ENCODE assay signal across 8 cellular contexts in genomic region chr6:138107078-138107751, GRCh38. TPM values are rescaled to one million over a fixed set of nuclear protein-coding genes. Genes with fewer than 3 reads are reported as not detected.
A peak's percentile ranks its signal among the peaks of the same experiment; 100 is the strongest.
DNase-seq lines count a peak whose midpoint lies in the region; ATAC-seq and TF ChIP-seq lines count a peak whose summit lies in the region.

Gene PERP (minus strand): TSS chr6:138107419. CDS start chr6:138107340, 79 bp downstream.

- TF ChIP-seq EP300 in upper lobe of left lung (IDR thresholded peaks at IDR 0.05), result no peak

- no peaks in the 10 kb centered on the region for H3K9me3 ChIP-seq in heart left ventricle
- no peaks in the 10 kb centered on the region for H3K9me3 ChIP-seq in upper lobe of left lung

- WGBS in heart left ventricle, 4 donors, result 0 to 1% (median 1%) methylated on average over 9 to 83 of the region's 83 CpGs
- 0 to 4% methylated on average over 4 to 17 of the region's 83 CpGs for WGBS in upper lobe of left lung, 2 donors

- TF ChIP-seq CTCF in heart left ventricle (IDR thresholded peaks at IDR 0.05), result peak in 5 of 12 donors; percentile 3 to 20 (median 8)
- no peak for TF ChIP-seq CTCF in progenitor cell of endocrine pancreas (IDR thresholded peaks at IDR 0.05; ENCODE audit: unreplicated experiment)
- peak in 3 of 6 experiments; percentile 3 to 12 (median 7) for TF ChIP-seq CTCF in upper lobe of left lung (IDR thresholded peaks at IDR 0.05)

- intact Hi-C loops in heart left ventricle (cut with DNase I), result loop anchor here in 7 of 10 donors (2.0 to 10.0 kb wide), 6 partner anchors 102 to 402 kb away; partner anchors contain the start of genes TNFAIP3 (in 2 of the 7) and HEBP2 (in 1 of the 7)

- no peaks in the 10 kb centered on the region for H3K9me3 Mint-ChIP-seq in progenitor cell of endocrine pancreas (ENCODE audit: low read depth)

- H3K27ac Mint-ChIP-seq in progenitor cell of endocrine pancreas, result peak within 1 kb of the TSS; percentile 99

- H3K36me3 Mint-ChIP-seq in progenitor cell of endocrine pancreas (ENCODE audit: insufficient read depth), result peaks cover 8% of the 10 kb centered on the region

- peak in 1 of 2 donors; percentile 60 for TF ChIP-seq POLR2A in heart left ventricle (IDR thresholded peaks at IDR 0.05)
- peak in 3 of 4 donors; percentile 70 to 86 (median 84) for TF ChIP-seq POLR2A in upper lobe of left lung (IDR thresholded peaks at IDR 0.05)

- H3K4me1 ChIP-seq in heart left ventricle (peaks cover 0 to 19% (median 6%) of the 10 kb centered on the region in 12 donors), upper lobe of left lung (peaks cover 7 to 32% (median 13%) of the 10 kb centered on the region in 4 donors)

- in situ Hi-C loops in ACHN (cut with HindIII; ENCODE audit: low pct_ligation_motif_present, low pct_unique_long_range_greater_than_20kb, low sequenced_read_pairs), result no loop called here

- no peaks in the 10 kb centered on the region for H3K36me3 ChIP-seq in heart left ventricle
- no peaks in the 10 kb centered on the region for H3K36me3 ChIP-seq in upper lobe of left lung

- H3K4me1 Mint-ChIP-seq in progenitor cell of endocrine pancreas (ENCODE audit: low read depth), result peaks cover 25% of the 10 kb centered on the region

- H3K4me3 Mint-ChIP-seq in progenitor cell of endocrine pancreas (ENCODE audit: low read depth), result peak within 1 kb of the TSS; percentile 96

- H3K27ac ChIP-seq in heart left ventricle, result peak within 1 kb of the TSS; percentile 19 to 92 (median 82)
- peak within 1 kb of the TSS; percentile 83 to 89 (median 88) for H3K27ac ChIP-seq in upper lobe of left lung

- peak within 1 kb of the TSS; percentile 52 to 92 (median 73) for H3K4me3 ChIP-seq in heart left ventricle
- H3K4me3 ChIP-seq in upper lobe of left lung, result peak within 1 kb of the TSS; percentile 51 to 69 (median 60)

- peak; percentile 63 for DNase-seq in ACHN
- peak; percentile 29 for DNase-seq in activated naive CD8-positive, alpha-beta T cell treated with anti-CD3 and anti-CD28 coated beads, Interleukin-2, amount 50 U/mL, for 16 hours (ENCODE audit: low read depth, low spot score)
- DNase-seq in heart left ventricle, result peak; percentile 67 to 81 (median 69)
- DNase-seq in progenitor cell of endocrine pancreas (ENCODE audit: low spot score, unreplicated experiment), result peak; percentile 60
- peak; percentile 86 to 94 for DNase-seq in upper lobe of left lung

- ATAC-seq in GM18868 (IDR thresholded peaks at IDR 0.05; ENCODE audit: unreplicated experiment), result peak; percentile 70
- peak; percentile 64 for ATAC-seq in HG03354 (IDR thresholded peaks at IDR 0.05; ENCODE audit: poor library complexity, severe bottlenecking, unreplicated experiment)
- ATAC-seq in SK-N-SH treated with all-trans-retinoic acid at 6 μM for 48 hours, result peak; percentile 78
- peak; percentile 71 to 95 (median 90) for ATAC-seq in heart left ventricle
- peak; percentile 93 to 94 for ATAC-seq in upper lobe of left lung (ENCODE audit: low FRiP score in 2 of 2)

- peaks cover 0 to 43% (median 5%) of the 10 kb centered on the region in 9 donors for H3K27me3 ChIP-seq in heart left ventricle
- H3K27me3 ChIP-seq in upper lobe of left lung, result peaks cover 0 to 13% (median 2%) of the 10 kb centered on the region in 4 donors

- no peaks in the 10 kb centered on the region for H3K27me3 Mint-ChIP-seq in progenitor cell of endocrine pancreas

TF ChIP-seq in SK-N-SH treated with all-trans-retinoic acid at 6 μM for 48 hours, 23 proteins besides CTCF, POLR2A, EP300 and RAD21:
- TF ChIP-seq ZC3H10 (CRISPR knock-in tag; IDR thresholded peaks at IDR 0.05) (no peak), ESRRG (CRISPR knock-in tag; IDR thresholded peaks at IDR 0.05) (no peak), CSDC2 (CRISPR knock-in tag; IDR thresholded peaks at IDR 0.05) (no peak), ZFP30 (CRISPR knock-in tag; IDR thresholded peaks at IDR 0.05) (no peak), RARB (CRISPR knock-in tag; IDR thresholded peaks at IDR 0.05) (no peak), PATZ1 (CRISPR knock-in tag; IDR thresholded peaks at IDR 0.05; ENCODE audit: borderline replicate concordance) (no peak), ISL1 (CRISPR knock-in tag; IDR thresholded peaks at IDR 0.05) (no peak), SNAI2 (CRISPR knock-in tag; IDR thresholded peaks at IDR 0.05) (no peak), POU6F1 (CRISPR knock-in tag; IDR thresholded peaks at IDR 0.05; ENCODE audit: borderline replicate concordance, low read depth) (no peak), ZFP3 (CRISPR knock-in tag; IDR thresholded peaks at IDR 0.05) (no peak), CSRNP3 (CRISPR knock-in tag; IDR thresholded peaks at IDR 0.05) (no peak), BACH2 (CRISPR knock-in tag; IDR thresholded peaks at IDR 0.05; ENCODE audit: borderline replicate concordance) (no peak)

RNA-seq across cellular contexts. Expression of gene PERP, which starts in this region (rescaled TPM):
- total RNA-seq in heart left ventricle (10 to 100 TPM; 49.5 to 73.4 (median 53.6) TPM), progenitor cell of endocrine pancreas (68.3 and 75.3 TPM in 2 replicates), upper lobe of left lung (10 to 100 TPM; 13.6 to 69.8 (median 26.1) TPM)
- 10 to 100 TPM; 41.0 to 54.2 TPM for polyA plus RNA-seq in heart left ventricle

Comparison
In these comparisons a context has a peak if more than half of its experiments do, and no peak if none do; other contexts are left out.
1. Peak in every context shown above with its lines: DNase-seq, ATAC-seq, H3K4me3 ChIP-seq and H3K27ac ChIP-seq.
2. DNase-seq: peak in every context shown above with its lines; median percentile 90 in upper lobe of left lung; 69 in heart left ventricle; 63 in ACHN; 60 in progenitor cell of endocrine pancreas; 29 in activated naive CD8-positive, alpha-beta T cell treated with anti-CD3 and anti-CD28 coated beads, Interleukin-2, amount 50 U/mL, for 16 hours.